ENCODE assay signal across 8 cellular contexts in genomic region chr7:149027055-149027454, GRCh38. TPM values are rescaled to one million over a fixed set of nuclear protein-coding genes. Genes with fewer than 3 reads are reported as not detected.
DNase-seq lines count a peak whose midpoint lies in the region; ATAC-seq, FAIRE-seq and TF ChIP-seq lines count a peak whose summit lies in the region.

No MANE protein-coding gene starts in this region.

- peak; percentile 45 for DNase-seq in GM10248 (ENCODE audit: extremely low spot score)
- DNase-seq in NT2/D1 (ENCODE audit: low read depth, low spot score) = no peak
- DNase-seq in endothelial cell of umbilical vein (ENCODE audit: low read depth, low spot score) = no peak
- no peak for DNase-seq in prostate gland (ENCODE audit: low spot score)
- no peak for DNase-seq in NCI-H1092 treated with DMSO at 0.1 percent for 48 hours (lab: John Stamatoyannopoulos, UW)
- DNase-seq in C1 segment of cervical spinal cord (lab: John Stamatoyannopoulos, UW) = no peak
- DNase-seq in activated CD4-positive, CD25-positive, alpha-beta regulatory T cell (lab: John Stamatoyannopoulos, UW) = no peak

- H3K4me3 ChIP-seq in NT2/D1 (ENCODE audit: insufficient read length, low read depth) (peak overlapping the region; percentile 78), endothelial cell of umbilical vein (replicated peaks in 1 of 3; ENCODE audit: insufficient read depth in 1 of 3, low read depth in 1 of 3, low read length in 3 of 3) (peak overlapping the region; percentile 62 to 91 (median 80)), prostate gland (peak overlapping the region; percentile 91 to 95)

- H3K27ac ChIP-seq in endothelial cell of umbilical vein (ENCODE audit: insufficient read depth, low read depth, low read length) = no peak overlapping the region
- H3K27ac ChIP-seq in prostate gland = peak overlapping the region; percentile 79 to 86

- CTCF ChIA-PET in GM10248 (lab: Yijun Ruan, JAX) (interaction anchor here (1.2 to 8.2 kb wide), 3 partner anchors 21 to 64 kb away, joined by 3 to 51 read pairs (median 27); partner anchors contain the start of gene ZNF786), endothelial cell of umbilical vein (lab: Charles Lee) (interaction anchor here (4.9 to 7.6 kb wide), 2 partner anchors 21 to 38 kb away, joined by 40 to 79 read pairs; no protein-coding TSS in a partner anchor)

- no peak for FAIRE-seq in endothelial cell of umbilical vein (lab: Jason Lieb, UNC)

- H3K9ac ChIP-seq in NT2/D1 (ENCODE audit: insufficient read length, low read depth) = peak overlapping the region; percentile 91
- H3K9ac ChIP-seq in endothelial cell of umbilical vein (replicated peaks; ENCODE audit: extremely low read depth, insufficient read depth, low read length) = peak overlapping the region; percentile 88

- POLR2A ChIA-PET in GM10248 (lab: Yijun Ruan, JAX) (interaction anchor here (0.6 kb wide), 2 partner anchors 105 to 120 kb away, joined by 3 to 4 read pairs; partner anchors contain the start of gene ZNF398), endothelial cell of umbilical vein (lab: Charles Lee) (interaction anchor here (2.4 kb wide), 1 partner anchor 39 kb away, joined by 7 read pairs; no protein-coding TSS in a partner anchor)

- dilution Hi-C loops in endothelial cell of umbilical vein (cut with MboI; ENCODE audit: extremely low pct_ligation_motif_present, low sequenced_read_pairs) = no loop called here

- no peaks in the 10 kb centered on the region for H4K20me1 ChIP-seq in endothelial cell of umbilical vein (replicated peaks; ENCODE audit: control insufficient read depth, extremely low read depth, insufficient read depth, low read length)

- no peak for ATAC-seq in GM18502 (IDR thresholded peaks at IDR 0.05; ENCODE audit: poor library complexity, unreplicated experiment)

- TF ChIP-seq CTCF in GM10248 (IDR thresholded peaks at IDR 0.05; ENCODE audit: control extremely low read depth, extremely low read depth, low read depth, missing control alignments) (no peak), endothelial cell of umbilical vein (IDR thresholded peaks at IDR 0.05; ENCODE audit: extremely low read depth in 1 of 2, insufficient read depth in 1 of 2, low read depth in 1 of 2, low read length in 2 of 2) (no peak), prostate gland (IDR thresholded peaks at IDR 0.05) (no peak)

- H3K36me3 ChIP-seq in NT2/D1 (ENCODE audit: insufficient read depth, insufficient read length, low read length) = peaks cover 26% of the 10 kb centered on the region
- H3K36me3 ChIP-seq in endothelial cell of umbilical vein (ENCODE audit: control insufficient read depth in 2 of 2, extremely low read depth in 1 of 2, insufficient read depth in 2 of 2, low read length in 2 of 2) = no peaks in the 10 kb centered on the region
- no peaks in the 10 kb centered on the region for H3K36me3 ChIP-seq in prostate gland

- TF ChIP-seq POLR2A in endothelial cell of umbilical vein (IDR thresholded peaks at IDR 0.05; ENCODE audit: low read depth, low read length) (no peak), prostate gland (IDR thresholded peaks at IDR 0.05) (no peak)

- H3K9me1 ChIP-seq in endothelial cell of umbilical vein (replicated peaks; ENCODE audit: control insufficient read depth, extremely low read depth, insufficient read depth, low read length) = no peaks in the 10 kb centered on the region

- WGBS in prostate gland = 27% methylated on average over 10 of the region's 10 CpGs

- peak overlapping the region; percentile 86 for H3K4me2 ChIP-seq in endothelial cell of umbilical vein (ENCODE audit: insufficient read depth, low read length)

- peaks cover 57% of the 10 kb centered on the region for H3K79me2 ChIP-seq in endothelial cell of umbilical vein (ENCODE audit: control insufficient read depth, insufficient read depth, low read length)

- no peak overlapping the region for H2AFZ ChIP-seq in endothelial cell of umbilical vein (ENCODE audit: low read depth, low read length)

- no peaks in the 10 kb centered on the region for H3K27me3 ChIP-seq in NT2/D1 (ENCODE audit: insufficient read depth, insufficient read length)
- H3K27me3 ChIP-seq in endothelial cell of umbilical vein (ENCODE audit: control insufficient read depth in 2 of 2, insufficient read depth in 2 of 2, low read length in 2 of 2) = no peaks in the 10 kb centered on the region
- H3K27me3 ChIP-seq in prostate gland (replicated peaks; ENCODE audit: insufficient read depth) = no peaks in the 10 kb centered on the region

- H3K4me1 ChIP-seq in NT2/D1 (ENCODE audit: insufficient read depth, insufficient read length) = peaks cover 1% of the 10 kb centered on the region
- H3K4me1 ChIP-seq in endothelial cell of umbilical vein (ENCODE audit: control insufficient read depth, extremely low read depth, insufficient read depth, low read length) = peaks cover 12% of the 10 kb centered on the region
- H3K4me1 ChIP-seq in prostate gland (replicated peaks) = peaks cover 2% of the 10 kb centered on the region

- intact Hi-C loops in endothelial cell of umbilical vein (cut with micrococcal nuclease) = loop anchor here (5.0 to 10.0 kb wide), 2 partner anchors 120 to 468 kb away; partner anchors contain the start of genes ZNF398 and ZNF746
- intact Hi-C loops in prostate gland (cut with DNase I) = loop anchor here (5.0 kb wide), 1 partner anchor 40 kb away; no protein-coding TSS in a partner anchor

- TSS peak; percentile 38 for BruUV-seq in endothelial cell of umbilical vein (replicated peaks; lab: Mats Ljungman, UMichigan)

- H3K9me3 ChIP-seq in NT2/D1 (ENCODE audit: insufficient read depth, low read length) = no peaks in the 10 kb centered on the region
- no peaks in the 10 kb centered on the region for H3K9me3 ChIP-seq in endothelial cell of umbilical vein (replicated peaks; ENCODE audit: control insufficient read depth, insufficient read depth, low read length)
- H3K9me3 ChIP-seq in prostate gland = no peaks in the 10 kb centered on the region

TF ChIP-seq in endothelial cell of umbilical vein, 7 proteins besides CTCF, POLR2A, EP300 and RAD21:
- no peak for TF ChIP-seq JUN (IDR thresholded peaks at IDR 0.05; ENCODE audit: borderline replicate concordance, insufficient read depth, insufficient read length, low read depth)
- TF ChIP-seq EZH2 (IDR thresholded peaks at IDR 0.05; ENCODE audit: borderline replicate concordance, low read depth, low read length, severe bottlenecking) = no peak
- TF ChIP-seq GATA2 (IDR thresholded peaks at IDR 0.05; ENCODE audit: insufficient read depth, insufficient read length, low read depth, low read length) = no peak
- no peak for TF ChIP-seq FOS (IDR thresholded peaks at IDR 0.05; ENCODE audit: borderline replicate concordance, insufficient read depth, low read length)
- TF ChIP-seq POLR2AphosphoS5 (IDR thresholded peaks at IDR 0.05; ENCODE audit: insufficient read depth, low read depth, low read length) = no peak
- TF ChIP-seq MYC (IDR thresholded peaks at IDR 0.05; ENCODE audit: low read depth, low read length) = no peak
- no peak for TF ChIP-seq MAX (IDR thresholded peaks at IDR 0.05; ENCODE audit: insufficient read depth, insufficient read length)

RNA-seq across cellular contexts. Expression of gene PDIA4, which starts 1.2 kb away (rescaled TPM):
- total RNA-seq in endothelial cell of umbilical vein = 306 and 308 TPM in 2 replicates
- polyA plus RNA-seq in endothelial cell of umbilical vein = 179 and 217 TPM in 2 replicates
- polyA plus RNA-seq in endothelial cell of umbilical vein (2011; cell fraction: cytosol; rRNA removed) = 278 and 295 TPM in 2 replicates
- 196 and 233 TPM in 2 replicates for polyA plus RNA-seq in endothelial cell of umbilical vein (2011; cell fraction: nucleus; rRNA removed)
- polyA plus RNA-seq in endothelial cell of umbilical vein (2012) = 240 TPM in 2 replicates
- 214 and 238 TPM in 2 replicates for polyA minus RNA-seq in endothelial cell of umbilical vein
- polyA minus RNA-seq in endothelial cell of umbilical vein (2011; cell fraction: cytosol; rRNA and poly(A)+ RNA removed) = 47.5 TPM
- polyA minus RNA-seq in endothelial cell of umbilical vein (2011; cell fraction: nucleus; rRNA and poly(A)+ RNA removed) = 46.8 and 49.6 TPM in 2 replicates
- total RNA-seq in prostate gland = 100 to 1,000 TPM; 125 to 262 TPM
